ENCODE assay signal across 8 cellular contexts in the genomic region with DNA sequence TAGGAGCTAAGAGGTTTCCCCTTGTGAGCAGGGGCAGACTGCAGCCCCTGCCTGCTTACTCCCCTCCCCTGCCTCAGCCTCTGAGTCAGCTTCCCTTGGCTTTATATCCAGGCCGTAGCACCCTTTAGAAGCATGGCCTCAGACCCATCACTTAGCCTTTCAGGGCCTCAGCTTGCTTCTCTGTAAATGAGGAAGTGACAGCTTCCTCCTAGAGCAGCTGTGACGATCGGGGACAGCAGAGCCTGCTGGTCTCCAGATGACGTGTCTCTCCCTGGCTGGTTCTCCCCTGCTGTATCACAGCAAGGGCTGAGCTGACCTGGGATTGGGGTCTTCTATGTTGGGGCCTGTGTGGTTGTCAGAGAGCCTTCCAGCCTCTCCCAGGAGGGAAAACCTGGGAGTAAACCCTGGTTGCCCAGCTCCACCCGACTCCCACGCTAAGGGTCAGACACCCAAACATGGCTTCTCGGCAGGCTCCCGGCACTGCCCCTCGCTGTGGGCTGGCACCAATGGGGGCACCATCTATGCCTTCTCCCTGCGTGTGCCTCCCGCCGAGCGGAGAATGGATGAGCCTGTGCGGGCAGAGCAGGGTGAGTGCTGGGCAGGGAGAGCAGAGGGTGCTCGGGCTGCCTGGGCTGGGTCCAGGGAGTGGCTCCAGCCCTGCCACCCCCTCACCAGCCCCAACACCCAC. TPM values are rescaled to one million over a fixed set of nuclear protein-coding genes. Genes with fewer than 3 reads are reported as not detected.
A peak's percentile ranks its signal among the peaks of the same experiment; 100 is the strongest.
DNase-seq lines count a peak whose midpoint lies in the region; ATAC-seq and TF ChIP-seq lines count a peak whose summit lies in the region.

No MANE protein-coding gene starts in this region.

- H3K36me3 ChIP-seq in Peyer's patch (peaks cover 0 to 73% (median 0%) of the 10 kb centered on the region in 3 donors), heart left ventricle (no peaks in the 10 kb centered on the region), testis (ENCODE audit: low read depth, missing control alignments) (no peaks in the 10 kb centered on the region)
- H3K36me3 ChIP-seq in effector memory CD4-positive, alpha-beta T cell (ENCODE audit: control insufficient read depth, insufficient read depth, low read length) = peaks cover 13% of the 10 kb centered on the region

- TF ChIP-seq CTCF in Peyer's patch (IDR thresholded peaks at IDR 0.05) = no peak
- no peak for TF ChIP-seq CTCF in heart left ventricle (IDR thresholded peaks at IDR 0.05)
- no peak for TF ChIP-seq CTCF in testis (IDR thresholded peaks at IDR 0.05)

- H3K9me3 ChIP-seq in Peyer's patch = no peaks in the 10 kb centered on the region
- no peaks in the 10 kb centered on the region for H3K9me3 ChIP-seq in heart left ventricle
- no peaks in the 10 kb centered on the region for H3K9me3 ChIP-seq in testis
- H3K9me3 ChIP-seq in effector memory CD4-positive, alpha-beta T cell (ENCODE audit: control insufficient read depth, low read length) = no peaks in the 10 kb centered on the region

- H3K4me3 ChIP-seq in Peyer's patch (peak overlapping the region in 2 of 4 donors; percentile 6 to 13), heart left ventricle (peak overlapping the region in 1 of 12 donors; percentile 12), testis (no peak overlapping the region)
- no peak overlapping the region for H3K4me3 ChIP-seq in effector memory CD4-positive, alpha-beta T cell (ENCODE audit: insufficient read depth, low read depth, low read length, poor library complexity, severe bottlenecking)

- H3K27me3 Mint-ChIP-seq in activated T-cell treated with anti-CD3 and anti-CD28 coated beads, Interleukin-2, amount 50 U/mL, for 24 hours = no peaks in the 10 kb centered on the region
- H3K27me3 Mint-ChIP-seq in activated CD4-positive, alpha-beta memory T cell treated with anti-CD3 and anti-CD28 coated beads, Interleukin-2, amount 10 ng/mL, durations not matched to agents 7 days and 5 days = no peaks in the 10 kb centered on the region

- intact Hi-C loops in heart left ventricle (cut with DNase I) = loop anchor here in 1 of 10 donors (5.0 kb wide), 1 partner anchor 149 kb away; no protein-coding TSS in a partner anchor
- intact Hi-C loops in testis (cut with DNase I; ENCODE audit: low total_unique reads) = no loop called here

- H3K4me1 ChIP-seq in Peyer's patch (peaks cover 0 to 8% (median 3%) of the 10 kb centered on the region in 4 donors), heart left ventricle (peaks cover 0 to 13% (median 0%) of the 10 kb centered on the region in 12 donors), testis (no peaks in the 10 kb centered on the region)
- H3K4me1 ChIP-seq in effector memory CD4-positive, alpha-beta T cell (ENCODE audit: control insufficient read depth, insufficient read depth, low read length, poor library complexity, severe bottlenecking) = no peaks in the 10 kb centered on the region

- no peak overlapping the region for H3K4me3 Mint-ChIP-seq in activated T-cell treated with anti-CD3 and anti-CD28 coated beads, Interleukin-2, amount 50 U/mL, for 24 hours
- H3K4me3 Mint-ChIP-seq in activated CD4-positive, alpha-beta memory T cell treated with anti-CD3 and anti-CD28 coated beads, Interleukin-2, amount 10 ng/mL, durations not matched to agents 7 days and 5 days = no peak overlapping the region

- no peaks in the 10 kb centered on the region for H3K4me1 Mint-ChIP-seq in activated T-cell treated with anti-CD3 and anti-CD28 coated beads, Interleukin-2, amount 50 U/mL, for 24 hours (ENCODE audit: low read depth)
- peaks cover 3% of the 10 kb centered on the region for H3K4me1 Mint-ChIP-seq in activated CD4-positive, alpha-beta memory T cell treated with anti-CD3 and anti-CD28 coated beads, Interleukin-2, amount 10 ng/mL, durations not matched to agents 7 days and 5 days

- DNase-seq in activated T-cell treated with anti-CD3 and anti-CD28 coated beads, Interleukin-2, amount 50 U/mL, for 24 hours = no peak
- no peak for DNase-seq in activated T-cell treated with anti-CD3 and anti-CD28 coated beads, Interleukin-2, amount 50 U/mL, for 1 hour
- DNase-seq in Peyer's patch (peak in 2 of 3 donors; percentile 77 to 85), heart left ventricle (peak in 4 of 5 donors; percentile 51 to 65 (median 58)), testis (peak; percentile 40), cortex of kidney (lab: John Stamatoyannopoulos, UW) (no peak)
- no peak for DNase-seq in effector memory CD4-positive, alpha-beta T cell
- no peak for DNase-seq in activated CD4-positive, alpha-beta memory T cell treated with anti-CD3 and anti-CD28 coated beads, Interleukin-2, amount 10 ng/mL, durations not matched to agents 7 days and 5 days

- no peak for TF ChIP-seq POLR2A in Peyer's patch (IDR thresholded peaks at IDR 0.05)
- TF ChIP-seq POLR2A in heart left ventricle (IDR thresholded peaks at IDR 0.05) = no peak
- TF ChIP-seq POLR2A in testis (IDR thresholded peaks at IDR 0.05) = no peak

- WGBS in heart left ventricle, 4 donors = 81 to 92% (median 84%) methylated on average over 2 to 15 of the region's 15 CpGs
- WGBS in testis, 2 donors = 75 to 89% methylated on average over 2 to 15 of the region's 15 CpGs

- peak overlapping the region; percentile 54 to 70 (median 56) for H3K27ac ChIP-seq in Peyer's patch
- peak overlapping the region in 5 of 12 donors; percentile 29 to 86 (median 39) for H3K27ac ChIP-seq in heart left ventricle
- no peak overlapping the region for H3K27ac ChIP-seq in testis
- H3K27ac ChIP-seq in effector memory CD4-positive, alpha-beta T cell (ENCODE audit: insufficient read depth, low read length, poor library complexity, severe bottlenecking) = no peak overlapping the region

- peak overlapping the region; percentile 75 for H3K27ac Mint-ChIP-seq in activated T-cell treated with anti-CD3 and anti-CD28 coated beads, Interleukin-2, amount 50 U/mL, for 24 hours
- no peak overlapping the region for H3K27ac Mint-ChIP-seq in activated CD4-positive, alpha-beta memory T cell treated with anti-CD3 and anti-CD28 coated beads, Interleukin-2, amount 10 ng/mL, durations not matched to agents 7 days and 5 days

- peaks cover 3% of the 10 kb centered on the region for H3K36me3 Mint-ChIP-seq in activated T-cell treated with anti-CD3 and anti-CD28 coated beads, Interleukin-2, amount 50 U/mL, for 24 hours (ENCODE audit: low read depth)
- H3K36me3 Mint-ChIP-seq in activated CD4-positive, alpha-beta memory T cell treated with anti-CD3 and anti-CD28 coated beads, Interleukin-2, amount 10 ng/mL, durations not matched to agents 7 days and 5 days (ENCODE audit: low read depth) = no peaks in the 10 kb centered on the region

- CTCF ChIA-PET in activated CD4-positive, alpha-beta memory T cell treated with anti-CD3 and anti-CD28 coated beads, Interleukin-2, amount 10 ng/mL, durations not matched to agents 7 days and 5 days (lab: Charles Lee) = interaction anchor here (0.7 to 1.4 kb wide), 2 partner anchors 10 to 30 kb away, joined by 3 to 4 read pairs; no protein-coding TSS in a partner anchor

- no peaks in the 10 kb centered on the region for H3K9me3 Mint-ChIP-seq in activated T-cell treated with anti-CD3 and anti-CD28 coated beads, Interleukin-2, amount 50 U/mL, for 24 hours
- H3K9me3 Mint-ChIP-seq in activated CD4-positive, alpha-beta memory T cell treated with anti-CD3 and anti-CD28 coated beads, Interleukin-2, amount 10 ng/mL, durations not matched to agents 7 days and 5 days = no peaks in the 10 kb centered on the region

- no peaks in the 10 kb centered on the region for H3K27me3 ChIP-seq in Peyer's patch
- no peaks in the 10 kb centered on the region for H3K27me3 ChIP-seq in heart left ventricle
- H3K27me3 ChIP-seq in testis = no peaks in the 10 kb centered on the region
- H3K27me3 ChIP-seq in effector memory CD4-positive, alpha-beta T cell (replicated peaks; ENCODE audit: control insufficient read depth, insufficient read depth, low read length, poor library complexity, severe bottlenecking) = no peaks in the 10 kb centered on the region

- peak in 3 of 4 donors; percentile 49 to 83 (median 74) for ATAC-seq in heart left ventricle

- POLR2A ChIA-PET in activated CD4-positive, alpha-beta memory T cell treated with anti-CD3 and anti-CD28 coated beads, Interleukin-2, amount 10 ng/mL, durations not matched to agents 7 days and 5 days (lab: Charles Lee) = interaction anchor here (0.9 to 1.9 kb wide), 5 partner anchors 10 to 55 kb away, joined by 3 to 7 read pairs (median 4); a partner anchor contains a TSS

RNA-seq across cellular contexts. Expression of a gene that starts 16.3 kb away (rescaled TPM):
- total RNA-seq in Peyer's patch (1,000 to 10,000 TPM in 3 of 4 donors, 100 to 1,000 TPM in 1; 552 to 2,671 (median 1,951) TPM), heart left ventricle (10 to 100 TPM; 14.0 to 76.4 (median 42.9) TPM), testis (100 to 1,000 TPM; 139 to 142 TPM)
- polyA plus RNA-seq in heart left ventricle (10 to 100 TPM; 23.5 to 72.0 TPM), testis (ENCODE audit: insufficient read depth, low read depth, low replicate concordance) (70.4 TPM)
- total RNA-seq in activated CD4-positive, alpha-beta memory T cell treated with anti-CD3 and anti-CD28 coated beads, Interleukin-2, amount 10 ng/mL, durations not matched to agents 7 days and 5 days = 10 to 100 TPM; 11.3 to 13.7 TPM

RNA-seq across cellular contexts. Expression of a gene that starts 45.8 kb away (rescaled TPM):
- 100 to 1,000 TPM; 221 to 563 (median 300) TPM for total RNA-seq in Peyer's patch
- 1 to 10 TPM; 1.8 to 5.9 (median 3.4) TPM for total RNA-seq in heart left ventricle
- 1 to 10 TPM; 6.6 to 8.1 TPM for polyA plus RNA-seq in heart left ventricle
- 10 to 100 TPM; 20.6 to 34.3 TPM for total RNA-seq in testis
- 22.9 TPM for polyA plus RNA-seq in testis (ENCODE audit: insufficient read depth, low read depth, low replicate concordance)
- 10 to 100 TPM; 25.9 to 27.8 TPM for total RNA-seq in activated CD4-positive, alpha-beta memory T cell treated with anti-CD3 and anti-CD28 coated beads, Interleukin-2, amount 10 ng/mL, durations not matched to agents 7 days and 5 days

RNA-seq across cellular contexts. Expression of a gene that starts 55.0 kb away (rescaled TPM):
- total RNA-seq in Peyer's patch = 10 to 100 TPM; 47.9 to 89.5 (median 80.0) TPM
- 10 to 100 TPM in 2 of 9 donors, 1 to 10 TPM in 7; 4.0 to 11.6 (median 7.1) TPM for total RNA-seq in heart left ventricle
- 10 to 100 TPM in 1 of 2 donors, 1 to 10 TPM in 1; 9.4 to 12.4 TPM for polyA plus RNA-seq in heart left ventricle
- 10 to 100 TPM; 45.7 to 46.6 TPM for total RNA-seq in testis
- polyA plus RNA-seq in testis (ENCODE audit: insufficient read depth, low read depth, low replicate concordance) = 28.3 TPM
- 10 to 100 TPM; 55.6 to 60.5 TPM for total RNA-seq in activated CD4-positive, alpha-beta memory T cell treated with anti-CD3 and anti-CD28 coated beads, Interleukin-2, amount 10 ng/mL, durations not matched to agents 7 days and 5 days

RNA-seq across cellular contexts. Expression of a gene that starts 56.0 kb away (rescaled TPM):
- 10 to 100 TPM; 12.4 to 24.0 (median 17.3) TPM for total RNA-seq in Peyer's patch
- total RNA-seq in heart left ventricle = 10 to 100 TPM; 27.1 to 51.2 (median 39.3) TPM
- 10 to 100 TPM; 19.5 to 23.2 TPM for polyA plus RNA-seq in heart left ventricle
- 10 to 100 TPM; 15.6 to 22.6 TPM for total RNA-seq in testis
- polyA plus RNA-seq in testis (ENCODE audit: insufficient read depth, low read depth, low replicate concordance) = 16.9 TPM
- 1 to 10 TPM; 1.5 to 1.9 TPM for total RNA-seq in activated CD4-positive, alpha-beta memory T cell treated with anti-CD3 and anti-CD28 coated beads, Interleukin-2, amount 10 ng/mL, durations not matched to agents 7 days and 5 days

Comparison
In these comparisons a context has a peak if more than half of its experiments do, and no peak if none do; other contexts are left out.
1. DNase-seq: peak in Peyer's patch (2 of 3), heart left ventricle (4 of 5) and testis (single experiment); none in activated T-cell treated with anti-CD3 and anti-CD28 coated beads, Interleukin-2, amount 50 U/mL, for 24 hours (single experiment), activated T-cell treated with anti-CD3 and anti-CD28 coated beads, Interleukin-2, amount 50 U/mL, for 1 hour (single experiment), effector memory CD4-positive, alpha-beta T cell (0 of 3), activated CD4-positive, alpha-beta memory T cell treated with anti-CD3 and anti-CD28 coated beads, Interleukin-2, amount 10 ng/mL, durations not matched to agents 7 days and 5 days (single experiment) and cortex of kidney (single experiment).
2. H3K27ac ChIP-seq: peak in Peyer's patch (4 of 4); none in testis (0 of 2) and effector memory CD4-positive, alpha-beta T cell (single experiment).
3. RNA of a gene that starts 45.8 kb away (total RNA-seq): 221 to 563 TPM in Peyer's patch; 20.6 to 34.3 TPM in testis, 25.9 to 27.8 TPM in activated CD4-positive, alpha-beta memory T cell treated with anti-CD3 and anti-CD28 coated beads, Interleukin-2, amount 10 ng/mL, durations not matched to agents 7 days and 5 days and 1.8 to 5.9 TPM in heart left ventricle; every median in the first group is over 4 times any median in the second.